In the genomic region with DNA sequence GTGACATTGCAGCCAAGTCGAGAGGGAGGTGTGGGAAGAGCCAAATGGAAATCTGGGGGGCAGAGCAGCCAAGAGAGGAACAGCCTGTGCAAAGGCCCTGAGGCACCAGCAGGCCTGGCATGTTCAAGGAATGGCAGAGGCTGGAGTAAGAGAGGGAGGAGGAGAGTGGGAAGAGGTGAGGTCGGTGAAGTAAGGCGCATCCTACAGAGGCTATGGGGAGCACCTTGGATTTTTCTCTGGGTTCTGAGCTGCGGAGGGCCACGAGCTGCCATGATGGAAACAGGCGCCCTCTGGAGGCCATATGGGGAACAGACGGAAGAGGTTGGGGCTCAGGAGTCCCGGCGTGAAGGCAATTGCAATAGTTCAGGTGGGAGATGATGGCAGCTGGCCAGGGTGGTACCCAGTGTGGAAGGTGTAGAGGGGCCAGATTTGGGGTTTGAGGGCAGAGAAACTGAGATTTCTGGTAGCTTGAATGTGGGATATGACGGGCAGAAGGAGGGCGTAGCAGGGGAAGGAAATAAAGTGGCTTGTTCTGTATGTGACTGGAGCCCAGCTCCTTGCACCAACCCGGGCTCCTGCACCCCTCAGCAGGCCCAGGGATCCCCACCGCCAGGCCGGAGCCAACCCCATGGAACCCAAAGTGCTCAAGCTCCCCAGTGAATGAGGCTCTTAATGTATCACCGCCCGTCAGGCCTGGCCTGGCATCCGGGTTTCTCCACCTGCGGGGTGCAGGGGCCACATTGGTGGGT, we compare ENCODE assay signal across 6 cellular contexts. TPM values are rescaled to one million over a fixed set of nuclear protein-coding genes. Genes with fewer than 3 reads are reported as not detected.
DNase-seq lines count a peak whose midpoint lies in the region; ATAC-seq and TF ChIP-seq lines count a peak whose summit lies in the region.

No MANE protein-coding gene starts in this region.

- no peaks in the 10 kb centered on the region for H3K36me3 ChIP-seq in CD8-positive, alpha-beta T cell (ENCODE audit: insufficient read depth, low read length)

- DNase-seq in CD8-positive, alpha-beta T cell, result peak in 4 of 7 experiments; percentile 55 to 70 (median 62)
- DNase-seq in NCI-H146 (lab: John Stamatoyannopoulos, UW) (peak; percentile 64), naive B cell (peak; percentile 40), globus pallidus (ENCODE audit: low spot score) (no peak), inferior parietal cortex (ENCODE audit: extremely low spot score) (no peak)
- DNase-seq in activated naive CD4-positive, alpha-beta T cell treated with anti-CD3 and anti-CD28 coated beads, Interleukin-2, amount 50 U/mL, for 16 hours, result peak; percentile 63

- ATAC-seq in CD8-positive, alpha-beta T cell, result peak; percentile 80
- peak; percentile 54 to 58 for ATAC-seq in naive B cell (ENCODE audit: low read depth in 2 of 2)

- H3K27ac Mint-ChIP-seq in CD8-positive, alpha-beta T cell, result no peak overlapping the region
- H3K27ac Mint-ChIP-seq in naive B cell, result peak overlapping the region in 1 of 6 donors; percentile 27

- H3K9me3 ChIP-seq in CD8-positive, alpha-beta T cell (ENCODE audit: low read length), result no peaks in the 10 kb centered on the region

- CTCF ChIA-PET in CD8-positive, alpha-beta T cell (lab: Charles Lee), result interaction anchor here (0.6 to 4.4 kb wide), 19 partner anchors 9 to 244 kb away, joined by 3 to 42 read pairs (median 4); a partner anchor contains a TSS

- H3K4me1 ChIP-seq in CD8-positive, alpha-beta T cell (ENCODE audit: insufficient read depth, low read length), result no peaks in the 10 kb centered on the region

- H3K4me3 Mint-ChIP-seq in CD8-positive, alpha-beta T cell, result no peak overlapping the region
- H3K4me3 Mint-ChIP-seq in naive B cell, result no peak overlapping the region

- TF ChIP-seq CTCF in CD8-positive, alpha-beta T cell (IDR thresholded peaks at IDR 0.05), result peak; percentile 57

- no peaks in the 10 kb centered on the region for H3K27me3 Mint-ChIP-seq in CD8-positive, alpha-beta T cell (ENCODE audit: low read depth)
- H3K27me3 Mint-ChIP-seq in naive B cell, result no peaks in the 10 kb centered on the region

- intact Hi-C loops in CD8-positive, alpha-beta T cell (cut with DNase I, micrococcal nuclease), result no loop called here

- no peaks in the 10 kb centered on the region for H3K9me3 Mint-ChIP-seq in CD8-positive, alpha-beta T cell
- no peaks in the 10 kb centered on the region for H3K9me3 Mint-ChIP-seq in naive B cell

- H3K36me3 Mint-ChIP-seq in CD8-positive, alpha-beta T cell, result no peaks in the 10 kb centered on the region
- no peaks in the 10 kb centered on the region for H3K36me3 Mint-ChIP-seq in naive B cell

- no peak overlapping the region for H3K4me3 ChIP-seq in CD8-positive, alpha-beta T cell (ENCODE audit: low read depth, low read length)

- no peak overlapping the region for H3K27ac ChIP-seq in CD8-positive, alpha-beta T cell (ENCODE audit: low read depth, low read length)

- POLR2A ChIA-PET in CD8-positive, alpha-beta T cell (lab: Charles Lee), result interaction anchor here (0.6 kb wide), 1 partner anchor 9 kb away, joined by 3 read pairs; no protein-coding TSS in a partner anchor

- peaks cover 2% of the 10 kb centered on the region for H3K4me1 Mint-ChIP-seq in CD8-positive, alpha-beta T cell (ENCODE audit: low read depth)
- H3K4me1 Mint-ChIP-seq in naive B cell, result peaks cover 3 to 6% (median 5%) of the 10 kb centered on the region in 3 donors

- H3K27me3 ChIP-seq in CD8-positive, alpha-beta T cell (ENCODE audit: insufficient read depth, low read length), result no peaks in the 10 kb centered on the region

RNA-seq across cellular contexts. Expression of a gene that starts 20.5 kb away (rescaled TPM):
- 100 to 1,000 TPM; 120 to 126 TPM for total RNA-seq in CD8-positive, alpha-beta T cell
- polyA plus RNA-seq in naive B cell (ENCODE audit: low read depth in 6 of 6), result 10 to 100 TPM in 5 of 6 donors, 1 to 10 TPM in 1; 6.0 to 38.0 (median 15.5) TPM

RNA-seq across cellular contexts. Expression of a gene that starts 20.9 kb away (rescaled TPM):
- 10 to 100 TPM; 23.2 to 25.4 TPM for total RNA-seq in CD8-positive, alpha-beta T cell
- polyA plus RNA-seq in naive B cell (ENCODE audit: low read depth in 6 of 6), result 10 to 100 TPM in 1 of 6 donors, 1 to 10 TPM in 5; 2.0 to 10.1 (median 6.0) TPM

RNA-seq across cellular contexts. Expression of a gene that starts 21.7 kb away (rescaled TPM):
- 10 to 100 TPM; 16.6 to 17.4 TPM for total RNA-seq in CD8-positive, alpha-beta T cell
- 10 to 100 TPM in 2 of 6 donors, 1 to 10 TPM in 4; 4.9 to 12.1 (median 7.9) TPM for polyA plus RNA-seq in naive B cell (ENCODE audit: low read depth in 6 of 6)

RNA-seq across cellular contexts. Expression of a gene that starts 49.8 kb away (rescaled TPM):
- 10 to 100 TPM; 81.1 to 89.7 TPM for total RNA-seq in CD8-positive, alpha-beta T cell
- 100 to 1,000 TPM in 1 of 6 donors, 10 to 100 TPM in 5; 66.7 to 156 (median 72.6) TPM for polyA plus RNA-seq in naive B cell (ENCODE audit: low read depth in 6 of 6)

Comparison
In these comparisons a context has a peak if more than half of its experiments do, and no peak if none do; other contexts are left out.
1. DNase-seq: peak in CD8-positive, alpha-beta T cell (4 of 7), NCI-H146 (single experiment), activated naive CD4-positive, alpha-beta T cell treated with anti-CD3 and anti-CD28 coated beads, Interleukin-2, amount 50 U/mL, for 16 hours (single experiment) and naive B cell (single experiment); none in globus pallidus (single experiment) and inferior parietal cortex (single experiment).